Comparison of ENCODE assay signal across 1 cellular context in the genomic region with DNA sequence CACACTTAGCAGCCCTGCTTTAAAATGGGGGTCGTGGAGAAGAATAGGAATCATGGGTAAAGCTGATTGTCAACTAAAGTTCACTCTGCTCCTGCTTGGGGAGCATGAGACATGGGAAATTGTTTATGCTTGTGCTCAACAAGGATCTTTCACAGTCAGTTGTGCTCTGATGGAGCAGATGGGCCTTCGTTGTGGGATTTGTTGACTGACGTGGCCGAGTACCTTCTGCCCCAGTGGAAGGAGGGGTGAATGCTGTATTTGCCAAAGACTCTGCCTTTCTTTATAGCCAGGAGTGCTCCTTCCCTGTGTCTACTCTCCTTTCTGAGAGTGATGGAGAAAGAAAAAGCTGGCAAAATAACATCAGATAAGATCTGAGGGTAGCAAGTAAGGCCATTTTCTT.
TF ChIP-seq lines count a peak whose summit lies in the region.

No MANE protein-coding gene starts in this region.

TF ChIP-seq in endothelial cell of umbilical vein, 7 proteins besides CTCF, POLR2A, EP300 and RAD21 (continued from another document):
- TF ChIP-seq FOS (IDR thresholded peaks at IDR 0.05; ENCODE audit: borderline replicate concordance, insufficient read depth, low read length), result no peak
